ENCODE assay signal across 8 cellular contexts in genomic region chr6:156175971-156176421, GRCh38.
DNase-seq lines count a peak whose midpoint lies in the region; ATAC-seq, FAIRE-seq and TF ChIP-seq lines count a peak whose summit lies in the region.

No MANE protein-coding gene starts in this region.

- ATAC-seq in mucosa of descending colon, result peak; percentile 25

- no peaks in the 10 kb centered on the region for H3K36me3 ChIP-seq in colonic mucosa
- no peaks in the 10 kb centered on the region for H3K36me3 ChIP-seq in mucosa of descending colon (ENCODE audit: low read depth)
- H3K36me3 ChIP-seq in tibial nerve, result no peaks in the 10 kb centered on the region

- H3K9me3 ChIP-seq in colonic mucosa (no peaks in the 10 kb centered on the region), mucosa of descending colon (no peaks in the 10 kb centered on the region), tibial nerve (peaks cover 0 to 5% (median 0%) of the 10 kb centered on the region in 4 donors)

- no peak for TF ChIP-seq POLR2A in tibial nerve (IDR thresholded peaks at IDR 0.05)

- no peak for FAIRE-seq in D721Med (lab: Jason Lieb, UNC)
- FAIRE-seq in RCC 7860 (lab: Jason Lieb, UNC), result no peak

- H3K4me1 ChIP-seq in colonic mucosa (no peaks in the 10 kb centered on the region), mucosa of descending colon (ENCODE audit: low read depth) (no peaks in the 10 kb centered on the region), tibial nerve (no peaks in the 10 kb centered on the region)

- H3K27me3 ChIP-seq in colonic mucosa, result no peaks in the 10 kb centered on the region
- no peaks in the 10 kb centered on the region for H3K27me3 ChIP-seq in tibial nerve

- H3K4me3 ChIP-seq in colonic mucosa, result no peak overlapping the region
- no peak overlapping the region for H3K4me3 ChIP-seq in mucosa of descending colon
- H3K4me3 ChIP-seq in tibial nerve, result no peak overlapping the region

- TF ChIP-seq EP300 in tibial nerve (IDR thresholded peaks at IDR 0.05), result peak in 1 of 2 donors; percentile 68

- TF ChIP-seq CTCF in D721Med (IDR thresholded peaks at IDR 0.05; ENCODE audit: insufficient read depth, missing control alignments) (peak; percentile 18), colonic mucosa (IDR thresholded peaks at IDR 0.05) (no peak), mucosa of descending colon (IDR thresholded peaks at IDR 0.05) (no peak), tibial nerve (IDR thresholded peaks at IDR 0.05) (no peak)

- H3K9ac ChIP-seq in colonic mucosa (ENCODE audit: low read depth in 2 of 2, low read length in 2 of 2), result no peak overlapping the region

- intact Hi-C loops in colonic mucosa (cut with DNase I) (no loop called here), mucosa of descending colon (cut with DNase I, micrococcal nuclease) (no loop called here)

- WGBS in tibial nerve, 2 donors, result 41 to 49% methylated on average over 12 of the region's 12 CpGs

- no peak overlapping the region for H3K27ac ChIP-seq in colonic mucosa
- peak overlapping the region in 1 of 4 donors; percentile 57 for H3K27ac ChIP-seq in tibial nerve

- no peak for DNase-seq in D721Med (ENCODE audit: insufficient read length, low spot score)
- DNase-seq in NCI-H2107 (lab: John Stamatoyannopoulos, UW), result peak; percentile 71
- peak; percentile 20 for DNase-seq in colonic mucosa
- DNase-seq in mucosa of descending colon, result peak in 1 of 3 donors; percentile 11
- DNase-seq in OCI-M1 (lab: John Stamatoyannopoulos, UW), result no peak
- no peak for DNase-seq in activated T-cell treated with anti-CD3 and anti-CD28 coated beads, Interleukin-2, amount 50 U/mL, for 1 hour
- no peak for DNase-seq in tibial nerve (ENCODE audit: low spot score in 2 of 2)
- no peak for DNase-seq in RCC 7860 (ENCODE audit: low spot score)

Comparison
In these comparisons a context has a peak if more than half of its experiments do, and no peak if none do; other contexts are left out.
1. DNase-seq: peak in NCI-H2107 (single experiment) and colonic mucosa (single experiment); none in D721Med (single experiment), OCI-M1 (single experiment), activated T-cell treated with anti-CD3 and anti-CD28 coated beads, Interleukin-2, amount 50 U/mL, for 1 hour (single experiment), tibial nerve (0 of 2) and RCC 7860 (single experiment).